In the genomic region with DNA sequence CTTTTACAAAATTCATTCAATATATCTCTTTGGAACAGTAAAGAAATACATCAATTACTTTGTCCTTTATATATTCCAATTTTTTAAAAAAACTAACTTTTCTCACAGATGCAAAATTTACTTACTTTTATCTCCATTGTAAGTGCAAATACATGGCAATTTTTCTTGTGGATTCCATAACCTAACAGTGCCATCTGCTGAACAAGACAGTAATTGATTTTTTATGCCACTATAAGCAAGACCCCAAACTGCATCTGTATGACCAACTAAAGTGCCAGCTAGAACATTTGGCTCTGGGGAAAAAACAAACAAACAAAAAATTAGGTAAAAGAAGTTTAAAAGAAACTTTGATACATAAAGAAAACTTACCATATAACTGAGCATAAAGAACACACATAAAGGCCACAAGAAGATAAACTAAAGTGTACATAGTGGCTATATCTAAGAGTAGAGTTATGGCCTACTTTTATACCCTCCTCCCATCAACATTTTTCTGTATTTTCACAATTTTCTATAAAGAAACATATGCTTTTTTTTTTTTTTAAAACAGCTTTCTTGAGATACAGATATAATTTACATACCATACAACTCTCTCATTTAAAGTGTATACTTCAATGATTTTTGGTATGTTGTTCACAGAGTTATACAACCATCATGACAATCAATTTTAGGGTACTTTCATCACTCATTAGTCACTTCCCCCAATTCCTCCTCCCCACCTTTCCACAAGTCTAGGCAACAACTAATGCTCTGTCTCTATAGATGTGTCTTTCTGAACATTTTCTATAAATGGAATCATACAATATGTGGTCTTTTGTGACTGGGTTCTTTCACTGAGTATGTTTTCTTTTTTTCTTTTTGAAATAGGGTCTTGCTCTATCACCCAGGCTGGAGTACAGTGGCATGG, we compare ENCODE assay signal across 9 cellular contexts. TPM values are rescaled to one million over a fixed set of nuclear protein-coding genes. Genes with fewer than 3 reads are reported as not detected.
DNase-seq lines count a peak whose midpoint lies in the region; ATAC-seq and TF ChIP-seq lines count a peak whose summit lies in the region.
"Had no signal": no experiment of that assay in that cellular context is flagged by ENCODE, and none has a peak within 500 bp of the region (broad histone marks: within the 10 kb centered on the region; RNA-seq: fewer than 3 reads in every experiment).

No MANE protein-coding gene starts in this region.

- H3K4me1 ChIP-seq in mucosa of descending colon (ENCODE audit: low read depth): no peaks in the 10 kb centered on the region

- in situ Hi-C loops in KBM-7 (cut with MboI; ENCODE audit: low pct_unique_long_range_greater_than_20kb, low sequenced_read_pairs): no loop called here

- ATAC-seq in mucosa of descending colon (no peak), GM21515 (IDR thresholded peaks at IDR 0.05; ENCODE audit: unreplicated experiment) (no peak), GM19351 (IDR thresholded peaks at IDR 0.05; ENCODE audit: unreplicated experiment) (no peak)

- intact Hi-C loops in mucosa of descending colon (cut with DNase I, micrococcal nuclease): no loop called here

- peak; percentile 42 for DNase-seq in ELR (ENCODE audit: low read depth)
- peak; percentile 51 for DNase-seq in KBM-7
- DNase-seq in astrocyte of the hippocampus (ENCODE audit: low read depth, low spot score): peak; percentile 33
- peak; percentile 12 for DNase-seq in middle frontal gyrus (ENCODE audit: extremely low spot score, low spot score)
- no peak for DNase-seq in stimulated activated CD4-positive, alpha-beta T cell treated with anti-CD3 and anti-CD28 coated beads, Interleukin-1b, Interleukin-23, amount 100 ng/mL, for 48 hours
- DNase-seq in mucosa of descending colon: no peak
- DNase-seq: kidney glomerular epithelial cell had no signal

- no peak overlapping the region for H3K4me3 ChIP-seq in mucosa of descending colon

- no peaks in the 10 kb centered on the region for H3K36me3 ChIP-seq in mucosa of descending colon (ENCODE audit: low read depth)

- no peak for TF ChIP-seq CTCF in mucosa of descending colon (IDR thresholded peaks at IDR 0.05)

- no peaks in the 10 kb centered on the region for H3K9me3 ChIP-seq in mucosa of descending colon

RNA-seq across cellular contexts. Expression of a gene that starts 32.6 kb away (rescaled TPM):
- 1 to 10 TPM in 2 of 3 donors, under 1 TPM in 1; 0.89 to 1.6 (median 1.4) TPM for total RNA-seq in mucosa of descending colon

Comparison
In these comparisons a context has a peak if more than half of its experiments do, and no peak if none do; other contexts are left out.
1. DNase-seq: peak in ELR (single experiment), KBM-7 (single experiment), astrocyte of the hippocampus (single experiment) and middle frontal gyrus (single experiment); none in stimulated activated CD4-positive, alpha-beta T cell treated with anti-CD3 and anti-CD28 coated beads, Interleukin-1b, Interleukin-23, amount 100 ng/mL, for 48 hours (single experiment) and mucosa of descending colon (0 of 3).